1 cellular context compared by ENCODE assay signal in the genomic region with DNA sequence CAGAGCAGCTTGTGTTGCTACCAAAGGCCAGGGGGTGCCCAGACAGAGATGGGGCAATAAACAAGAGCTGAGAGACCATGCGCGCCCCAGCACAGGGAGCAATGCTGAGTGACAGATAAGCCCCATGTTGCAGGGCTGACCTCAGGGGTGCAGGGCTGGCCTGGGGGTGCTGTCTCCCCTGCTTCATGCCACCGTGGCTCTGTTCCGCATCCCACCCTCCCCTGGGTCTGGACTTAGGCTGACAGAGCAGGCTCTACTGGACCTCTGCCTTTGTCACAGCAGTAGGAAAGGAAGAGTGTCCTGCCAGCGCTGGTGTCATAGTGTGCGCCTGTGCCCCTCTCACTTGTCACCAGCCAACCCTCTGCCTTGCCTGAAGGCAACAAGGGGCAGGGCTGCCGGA.
TF ChIP-seq lines count a peak whose summit lies in the region.

No MANE protein-coding gene starts in this region.

TF ChIP-seq in HepG2, 621 proteins besides CTCF, POLR2A, EP300 and RAD21 (continued from another document):
- TF ChIP-seq, protein P1, sequence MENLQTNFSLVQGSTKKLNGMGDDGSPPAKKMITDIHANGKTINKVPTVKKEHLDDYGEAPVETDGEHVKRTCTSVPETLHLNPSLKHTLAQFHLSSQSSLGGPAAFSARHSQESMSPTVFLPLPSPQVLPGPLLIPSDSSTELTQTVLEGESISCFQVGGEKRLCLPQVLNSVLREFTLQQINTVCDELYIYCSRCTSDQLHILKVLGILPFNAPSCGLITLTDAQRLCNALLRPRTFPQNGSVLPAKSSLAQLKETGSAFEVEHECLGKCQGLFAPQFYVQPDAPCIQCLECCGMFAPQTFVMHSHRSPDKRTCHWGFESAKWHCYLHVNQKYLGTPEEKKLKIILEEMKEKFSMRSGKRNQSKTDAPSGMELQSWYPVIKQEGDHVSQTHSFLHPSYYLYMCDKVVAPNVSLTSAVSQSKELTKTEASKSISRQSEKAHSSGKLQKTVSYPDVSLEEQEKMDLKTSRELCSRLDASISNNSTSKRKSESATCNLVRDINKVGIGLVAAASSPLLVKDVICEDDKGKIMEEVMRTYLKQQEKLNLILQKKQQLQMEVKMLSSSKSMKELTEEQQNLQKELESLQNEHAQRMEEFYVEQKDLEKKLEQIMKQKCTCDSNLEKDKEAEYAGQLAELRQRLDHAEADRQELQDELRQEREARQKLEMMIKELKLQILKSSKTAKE (CRISPR knock-in tag; IDR thresholded peaks at IDR 0.05; ENCODE audit: borderline replicate concordance) = no peak
- no peak for TF ChIP-seq ZBTB3 (CRISPR knock-in tag; IDR thresholded peaks at IDR 0.05; ENCODE audit: borderline replicate concordance, low read depth)
- TF ChIP-seq, protein P2, sequence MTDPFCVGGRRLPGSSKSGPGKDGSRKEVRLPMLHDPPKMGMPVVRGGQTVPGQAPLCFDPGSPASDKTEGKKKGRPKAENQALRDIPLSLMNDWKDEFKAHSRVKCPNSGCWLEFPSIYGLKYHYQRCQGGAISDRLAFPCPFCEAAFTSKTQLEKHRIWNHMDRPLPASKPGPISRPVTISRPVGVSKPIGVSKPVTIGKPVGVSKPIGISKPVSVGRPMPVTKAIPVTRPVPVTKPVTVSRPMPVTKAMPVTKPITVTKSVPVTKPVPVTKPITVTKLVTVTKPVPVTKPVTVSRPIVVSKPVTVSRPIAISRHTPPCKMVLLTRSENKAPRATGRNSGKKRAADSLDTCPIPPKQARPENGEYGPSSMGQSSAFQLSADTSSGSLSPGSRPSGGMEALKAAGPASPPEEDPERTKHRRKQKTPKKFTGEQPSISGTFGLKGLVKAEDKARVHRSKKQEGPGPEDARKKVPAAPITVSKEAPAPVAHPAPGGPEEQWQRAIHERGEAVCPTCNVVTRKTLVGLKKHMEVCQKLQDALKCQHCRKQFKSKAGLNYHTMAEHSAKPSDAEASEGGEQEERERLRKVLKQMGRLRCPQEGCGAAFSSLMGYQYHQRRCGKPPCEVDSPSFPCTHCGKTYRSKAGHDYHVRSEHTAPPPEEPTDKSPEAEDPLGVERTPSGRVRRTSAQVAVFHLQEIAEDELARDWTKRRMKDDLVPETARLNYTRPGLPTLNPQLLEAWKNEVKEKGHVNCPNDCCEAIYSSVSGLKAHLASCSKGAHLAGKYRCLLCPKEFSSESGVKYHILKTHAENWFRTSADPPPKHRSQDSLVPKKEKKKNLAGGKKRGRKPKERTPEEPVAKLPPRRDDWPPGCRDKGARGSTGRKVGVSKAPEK (CRISPR knock-in tag; IDR thresholded peaks at IDR 0.05; ENCODE audit: borderline replicate concordance) = no peak
